Comparison of ENCODE assay signal across 31 cellular contexts in the genomic region with DNA sequence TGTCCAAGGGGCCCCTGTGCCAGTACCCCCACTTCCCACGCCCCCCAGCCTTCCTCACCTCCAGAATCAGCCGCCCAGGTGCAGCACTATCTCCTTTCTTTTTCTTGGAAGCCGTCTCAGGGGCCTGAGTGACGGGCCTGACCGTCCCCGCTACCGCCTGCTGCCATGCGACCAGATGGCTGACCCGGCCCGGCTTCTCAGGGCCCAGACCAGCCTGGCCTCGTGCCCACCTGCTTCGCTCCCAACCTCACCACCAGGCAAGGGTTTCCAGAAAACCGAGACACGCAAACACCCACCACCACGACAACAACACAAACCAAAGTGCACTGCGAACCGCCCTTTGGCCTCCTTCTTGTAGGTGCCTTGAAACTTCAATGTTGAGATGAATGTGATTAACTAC.
"Had no signal": no experiment of that assay in that cellular context is flagged by ENCODE, and none has a peak within 500 bp of the region (broad histone marks: within the 10 kb centered on the region; RNA-seq: fewer than 3 reads in every experiment).

No MANE protein-coding gene starts in this region.

- ATAC-seq: activated CD4-positive, CD25-positive, alpha-beta regulatory T cell treated with anti-CD3 and anti-CD28 coated beads, Interleukin-2, amount 50 U/mL, for 24 hours; effector memory CD8-positive, alpha-beta T cell; gastrocnemius medialis; left colon; naive thymus-derived CD4-positive, alpha-beta T cell; stimulated activated memory B cell treated with anti-CD40 and anti-IgM and Interleukin-4, amounts not matched to agents 10 μg/mL and 1 μg/mL and 100 μg/mL, for 72 hours had no signal

- DNase-seq: activated CD4-positive, alpha-beta T cell treated with anti-CD3 and anti-CD28 coated beads for 48 hours; activated CD4-positive, alpha-beta T cell treated with anti-CD3 and anti-CD28 coated beads, Interleukin-2, amount 50 U/mL, for 48 hours; activated CD8-positive, alpha-beta memory T cell treated with anti-CD3 and anti-CD28 coated beads for 24 hours; activated effector memory CD4-positive, alpha-beta T cell treated with Interleukin-2 at 50 U/mL for 16 hours; activated naive CD4-positive, alpha-beta T cell treated with Interleukin-2 at 50 U/mL for 16 hours; activated naive CD8-positive, alpha-beta T cell treated with anti-CD3 and anti-CD28 coated beads for 36 hours; adrenal gland; aorta; cortex of kidney; effector memory CD8-positive, alpha-beta T cell; erythroblast; gastrocnemius medialis; left colon; midbrain; naive thymus-derived CD4-positive, alpha-beta T cell; nucleus accumbens; stimulated activated CD4-positive, alpha-beta T cell treated with anti-CD3 and anti-CD28 coated beads, Interleukin-1b, Interleukin-23, amount 100 ng/mL, for 48 hours; stimulated activated CD4-positive, alpha-beta T cell treated with anti-CD3 and anti-CD28 coated beads, Interleukin-4, amount 100 ng/mL, for 4 hours; stimulated activated CD8-positive, alpha-beta memory T cell treated with anti-CD3 and anti-CD28 coated beads, Interleukin-4, amount 100 ng/mL, for 48 hours; stimulated activated naive CD8-positive, alpha-beta T cell treated with anti-CD3 and anti-CD28 coated beads, Interleukin-15, amount 100 ng/mL, for 72 hours; uterus had no signal

- H3K36me3 Mint-ChIP-seq: activated naive CD8-positive, alpha-beta T cell treated with anti-CD3 and anti-CD28 coated beads for 36 hours; brain; naive thymus-derived CD4-positive, alpha-beta T cell; stimulated activated memory B cell treated with anti-CD40 and anti-IgM and Interleukin-4, amounts not matched to agents 10 μg/mL and 1 μg/mL and 100 μg/mL, for 72 hours; type B pancreatic cell had no signal

- H3K9me3 Mint-ChIP-seq: activated naive CD8-positive, alpha-beta T cell treated with anti-CD3 and anti-CD28 coated beads for 36 hours; brain; effector memory CD8-positive, alpha-beta T cell; naive thymus-derived CD4-positive, alpha-beta T cell; neural crest cell; stimulated activated memory B cell treated with anti-CD40 and anti-IgM and Interleukin-4, amounts not matched to agents 10 μg/mL and 1 μg/mL and 100 μg/mL, for 72 hours; stimulated activated naive CD8-positive, alpha-beta T cell treated with anti-CD3 and anti-CD28 coated beads, Interleukin-15, amount 100 ng/mL, for 72 hours; T-helper 2 cell treated with Interferon-gamma antibody and Interleukin-4, amounts not matched to agents 5 μg/mL and 100 μg/mL, for 36 hours; type B pancreatic cell had no signal

- H3K27me3 Mint-ChIP-seq: activated naive CD8-positive, alpha-beta T cell treated with anti-CD3 and anti-CD28 coated beads for 36 hours; brain; effector memory CD8-positive, alpha-beta T cell; naive thymus-derived CD4-positive, alpha-beta T cell; stimulated activated naive CD8-positive, alpha-beta T cell treated with anti-CD3 and anti-CD28 coated beads, Interleukin-15, amount 100 ng/mL, for 72 hours had no signal

- H3K27ac ChIP-seq: adrenal gland, cardiac muscle cell, gastrocnemius medialis, hepatocyte, parathyroid adenoma, right atrium auricular region, uterus had no signal

- H3K4me3 Mint-ChIP-seq: activated naive CD8-positive, alpha-beta T cell treated with anti-CD3 and anti-CD28 coated beads for 36 hours; brain; effector memory CD8-positive, alpha-beta T cell; naive thymus-derived CD4-positive, alpha-beta T cell; neural crest cell; stimulated activated memory B cell treated with anti-CD40 and anti-IgM and Interleukin-4, amounts not matched to agents 10 μg/mL and 1 μg/mL and 100 μg/mL, for 72 hours; stimulated activated naive CD8-positive, alpha-beta T cell treated with anti-CD3 and anti-CD28 coated beads, Interleukin-15, amount 100 ng/mL, for 72 hours; T-helper 2 cell treated with Interferon-gamma antibody and Interleukin-4, amounts not matched to agents 5 μg/mL and 100 μg/mL, for 36 hours; type B pancreatic cell had no signal

- H3K27ac Mint-ChIP-seq: activated naive CD8-positive, alpha-beta T cell treated with anti-CD3 and anti-CD28 coated beads for 36 hours; effector memory CD8-positive, alpha-beta T cell; naive thymus-derived CD4-positive, alpha-beta T cell; stimulated activated memory B cell treated with anti-CD40 and anti-IgM and Interleukin-4, amounts not matched to agents 10 μg/mL and 1 μg/mL and 100 μg/mL, for 72 hours; stimulated activated naive CD8-positive, alpha-beta T cell treated with anti-CD3 and anti-CD28 coated beads, Interleukin-15, amount 100 ng/mL, for 72 hours; T-helper 2 cell treated with Interferon-gamma antibody and Interleukin-4, amounts not matched to agents 5 μg/mL and 100 μg/mL, for 36 hours; type B pancreatic cell had no signal
